Comparison of ENCODE assay signal across 8 cellular contexts in genomic region chr22:35400335-35400680, GRCh38.
DNase-seq lines count a peak whose midpoint lies in the region; ATAC-seq lines count a peak whose summit lies in the region.

No MANE protein-coding gene starts in this region.

- no peaks in the 10 kb centered on the region for H3K9me3 ChIP-seq in iPS-20b (ENCODE audit: insufficient read depth, low read depth, low read length)

- H3K4me3 ChIP-seq in iPS-20b (ENCODE audit: low read length) = peak overlapping the region; percentile 92

- peak overlapping the region; percentile 99 for H3K27ac Mint-ChIP-seq in activated naive CD8-positive, alpha-beta T cell

- peak overlapping the region; percentile 99 for H3K4me3 Mint-ChIP-seq in activated naive CD8-positive, alpha-beta T cell

- H3K4me1 Mint-ChIP-seq in activated naive CD8-positive, alpha-beta T cell (ENCODE audit: low read depth) = peaks cover 19% of the 10 kb centered on the region

- no peaks in the 10 kb centered on the region for H3K27me3 ChIP-seq in iPS-20b (ENCODE audit: insufficient read depth, low read length)

- peak overlapping the region; percentile 98 for H3K9ac ChIP-seq in iPS-20b (ENCODE audit: low read depth, low read length)

- H3K36me3 ChIP-seq in iPS-20b (ENCODE audit: insufficient read depth, low read depth, low read length) = peaks cover 44% of the 10 kb centered on the region

- peak overlapping the region; percentile 96 for H3K27ac ChIP-seq in iPS-20b (ENCODE audit: low read length)

- peaks cover 14% of the 10 kb centered on the region for H3K36me3 Mint-ChIP-seq in activated naive CD8-positive, alpha-beta T cell

- peak; percentile 22 for ATAC-seq in HG03571 (IDR thresholded peaks at IDR 0.05; ENCODE audit: unreplicated experiment)

- peaks cover 20% of the 10 kb centered on the region for H3K4me1 ChIP-seq in iPS-20b (ENCODE audit: insufficient read depth, low read length)

- H3K9me3 Mint-ChIP-seq in activated naive CD8-positive, alpha-beta T cell (ENCODE audit: low read depth) = no peaks in the 10 kb centered on the region

- peak; percentile 34 for DNase-seq in NCI-H2227 (lab: John Stamatoyannopoulos, UW; ENCODE audit: unreplicated experiment)
- DNase-seq in NCI-H2227 treated with DMSO at 0.1 percent for 48 hours (lab: John Stamatoyannopoulos, UW) = no peak
- peak in 2 of 3 experiments; percentile 8 to 15 for DNase-seq in stimulated activated CD4-positive, alpha-beta T cell treated with anti-CD3 and anti-CD28 coated beads, TNF-alpha, amount 100 ng/mL, for 24 hours (ENCODE audit: low read depth in 3 of 3)
- DNase-seq in EL = no peak
- no peak for DNase-seq in ecto neural progenitor cell (ENCODE audit: low spot score)

- H3K27me3 Mint-ChIP-seq in activated naive CD8-positive, alpha-beta T cell = no peaks in the 10 kb centered on the region

Comparison
In these comparisons a context has a peak if more than half of its experiments do, and no peak if none do; other contexts are left out.
1. DNase-seq: peak in NCI-H2227 (single experiment) and stimulated activated CD4-positive, alpha-beta T cell treated with anti-CD3 and anti-CD28 coated beads, TNF-alpha, amount 100 ng/mL, for 24 hours (2 of 3); none in NCI-H2227 treated with DMSO at 0.1 percent for 48 hours (single experiment), EL (single experiment) and ecto neural progenitor cell (single experiment).